ENCODE assay signal across 14 cellular contexts in the genomic region with DNA sequence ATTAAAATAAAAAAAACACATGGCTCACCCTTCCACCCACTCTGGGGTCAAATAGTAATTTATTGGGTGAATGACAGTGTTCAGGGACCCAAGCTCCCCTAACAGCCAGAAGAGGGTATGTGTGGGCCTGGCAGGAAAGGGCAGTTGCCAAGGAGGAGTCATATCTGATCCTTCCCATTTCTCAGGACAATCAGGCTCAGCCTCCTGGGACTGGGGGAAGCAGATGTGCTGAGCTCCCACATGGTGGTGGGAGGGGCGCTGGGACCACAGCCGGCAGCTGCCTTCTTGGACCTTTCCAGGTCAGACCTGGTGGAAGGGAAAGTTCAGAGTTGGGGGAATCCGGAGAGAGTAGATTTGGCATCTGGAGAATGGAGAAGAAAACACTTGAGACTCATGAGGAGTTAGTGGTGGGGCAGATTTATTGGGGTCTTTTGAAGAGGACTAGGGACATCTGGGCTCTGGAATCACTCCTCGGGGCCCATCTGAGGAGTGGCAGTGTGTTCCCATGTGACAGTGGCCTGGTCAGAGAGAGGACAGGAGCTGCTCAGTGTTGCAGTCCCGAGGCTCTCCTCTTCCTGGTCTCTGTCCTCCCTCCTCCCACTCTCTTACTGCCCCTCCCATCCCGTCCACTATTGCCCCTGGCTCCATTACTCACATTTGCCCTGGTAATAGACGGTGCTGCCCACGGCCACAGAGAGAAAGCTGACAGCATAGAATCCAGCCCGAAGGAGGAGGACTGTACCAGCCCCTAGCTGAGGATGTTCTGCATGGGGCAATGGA. TPM values are rescaled to one million over a fixed set of nuclear protein-coding genes. Genes with fewer than 3 reads are reported as not detected.
DNase-seq lines count a peak whose midpoint lies in the region; ATAC-seq and TF ChIP-seq lines count a peak whose summit lies in the region.
"Had no signal": no experiment of that assay in that cellular context is flagged by ENCODE, and none has a peak within 500 bp of the region (broad histone marks: within the 10 kb centered on the region; RNA-seq: fewer than 3 reads in every experiment).

No MANE protein-coding gene starts in this region.

- no peaks in the 10 kb centered on the region for H3K9me3 Mint-ChIP-seq in activated naive CD4-positive, alpha-beta T cell treated with anti-CD3 and anti-CD28 coated beads, Interleukin-2, amount 50 U/mL, for 24 hours

- H3K27ac Mint-ChIP-seq in activated naive CD4-positive, alpha-beta T cell treated with anti-CD3 and anti-CD28 coated beads, Interleukin-2, amount 50 U/mL, for 24 hours, result peak overlapping the region; percentile 81

- no peak overlapping the region for H3K27ac ChIP-seq in RWPE2 (ENCODE audit: poor library complexity, severe bottlenecking)
- H3K27ac ChIP-seq in effector memory CD4-positive, alpha-beta T cell (ENCODE audit: insufficient read depth, low read length, poor library complexity, severe bottlenecking), result peak overlapping the region; percentile 95
- H3K27ac ChIP-seq in upper lobe of right lung, result no peak overlapping the region
- H3K27ac ChIP-seq: parathyroid adenoma had no signal

- TF ChIP-seq CTCF in RWPE2 (IDR thresholded peaks at IDR 0.05; ENCODE audit: poor library complexity, severe bottlenecking) (no peak), upper lobe of right lung (IDR thresholded peaks at IDR 0.05) (no peak)

- H3K27me3 ChIP-seq in RWPE2 (ENCODE audit: insufficient read depth, poor library complexity, severe bottlenecking) (no peaks in the 10 kb centered on the region), upper lobe of right lung (no peaks in the 10 kb centered on the region)
- no peaks in the 10 kb centered on the region for H3K27me3 ChIP-seq in effector memory CD4-positive, alpha-beta T cell (replicated peaks; ENCODE audit: control insufficient read depth, insufficient read depth, low read length, poor library complexity, severe bottlenecking)

- H3K36me3 ChIP-seq in RWPE2 (ENCODE audit: low read depth), result no peaks in the 10 kb centered on the region
- H3K36me3 ChIP-seq in effector memory CD4-positive, alpha-beta T cell (ENCODE audit: control insufficient read depth, insufficient read depth, low read length), result no peaks in the 10 kb centered on the region
- H3K36me3 ChIP-seq in upper lobe of right lung, result no peaks in the 10 kb centered on the region

- H3K4me1 Mint-ChIP-seq in activated naive CD4-positive, alpha-beta T cell treated with anti-CD3 and anti-CD28 coated beads, Interleukin-2, amount 50 U/mL, for 24 hours, result peaks cover 75% of the 10 kb centered on the region

- intact Hi-C loops in upper lobe of right lung (cut with DNase I), result no loop called here

- ATAC-seq in RWPE2 (ENCODE audit: low read depth) (0 out of 3 replicates have a peak, but pooled peaks have one; percentile 9), upper lobe of right lung (peak; percentile 55), GM18502 (IDR thresholded peaks at IDR 0.05; ENCODE audit: poor library complexity, unreplicated experiment) (no peak), GM21447 (IDR thresholded peaks at IDR 0.05; ENCODE audit: unreplicated experiment) (no peak)

- H3K36me3 Mint-ChIP-seq in activated naive CD4-positive, alpha-beta T cell treated with anti-CD3 and anti-CD28 coated beads, Interleukin-2, amount 50 U/mL, for 24 hours, result peaks cover 2% of the 10 kb centered on the region

- H3K9me3 ChIP-seq in RWPE2 (ENCODE audit: severe bottlenecking), result no peaks in the 10 kb centered on the region
- no peaks in the 10 kb centered on the region for H3K9me3 ChIP-seq in effector memory CD4-positive, alpha-beta T cell (ENCODE audit: control insufficient read depth, low read length)
- no peaks in the 10 kb centered on the region for H3K9me3 ChIP-seq in upper lobe of right lung

- no peak for DNase-seq in activated naive CD4-positive, alpha-beta T cell (lab: John Stamatoyannopoulos, UW)
- DNase-seq in RWPE2 (ENCODE audit: low spot score) (no peak), upper lobe of right lung (peak; percentile 65), hypothalamus (lab: John Stamatoyannopoulos, UW) (no peak)
- no peak for DNase-seq in effector memory CD4-positive, alpha-beta T cell
- DNase-seq: activated CD4-positive, alpha-beta T cell treated with anti-CD3 and anti-CD28 coated beads for 4 hours; aorta; NCI-H526 treated with DMSO at 0.1 percent for 48 hours; SHP77 treated with DMSO at 0.1 percent for 48 hours had no signal

- no peak overlapping the region for H3K4me3 Mint-ChIP-seq in activated naive CD4-positive, alpha-beta T cell treated with anti-CD3 and anti-CD28 coated beads, Interleukin-2, amount 50 U/mL, for 24 hours

- H3K4me1 ChIP-seq in RWPE2 (ENCODE audit: insufficient read depth, poor library complexity, severe bottlenecking) (no peaks in the 10 kb centered on the region), upper lobe of right lung (peaks cover 10% of the 10 kb centered on the region)
- peaks cover 67% of the 10 kb centered on the region for H3K4me1 ChIP-seq in effector memory CD4-positive, alpha-beta T cell (ENCODE audit: control insufficient read depth, insufficient read depth, low read length, poor library complexity, severe bottlenecking)
- H3K4me1 ChIP-seq: parathyroid adenoma had no signal

- no peaks in the 10 kb centered on the region for H3K27me3 Mint-ChIP-seq in activated naive CD4-positive, alpha-beta T cell treated with anti-CD3 and anti-CD28 coated beads, Interleukin-2, amount 50 U/mL, for 24 hours

- H3K4me3 ChIP-seq in RWPE2 (ENCODE audit: severe bottlenecking), result no peak overlapping the region
- no peak overlapping the region for H3K4me3 ChIP-seq in effector memory CD4-positive, alpha-beta T cell (ENCODE audit: insufficient read depth, low read depth, low read length, poor library complexity, severe bottlenecking)
- H3K4me3 ChIP-seq in upper lobe of right lung, result no peak overlapping the region

RNA-seq across cellular contexts. Expression of gene LST1, which starts 3.0 kb away (rescaled TPM):
- total RNA-seq in upper lobe of right lung, result 68.1 TPM

RNA-seq across cellular contexts. Expression of gene NCR3, which starts 3.7 kb away (rescaled TPM):
- 1.8 TPM for total RNA-seq in upper lobe of right lung
- total RNA-seq: aorta had no signal

RNA-seq across cellular contexts. Expression of gene LTB, which starts 6.8 kb away (rescaled TPM):
- total RNA-seq in upper lobe of right lung, result 6.2 TPM

RNA-seq across cellular contexts. Expression of gene TNF, which starts 13.7 kb away (rescaled TPM):
- total RNA-seq in upper lobe of right lung, result 2.4 TPM

RNA-seq across cellular contexts. Expression of gene LTA, which starts 17.0 kb away (rescaled TPM):
- 0.46 TPM for total RNA-seq in upper lobe of right lung
- total RNA-seq: aorta, liver had no signal

Comparison
In these comparisons a context has a peak if more than half of its experiments do, and no peak if none do; other contexts are left out.
1. ATAC-seq: peak in RWPE2 (single experiment) and upper lobe of right lung (single experiment); none in GM18502 (single experiment) and GM21447 (single experiment).